ENCODE assay signal across 1 cellular context in genomic region chr7:96287168-96287567, GRCh38.
TF ChIP-seq lines count a peak whose summit lies in the region.

No MANE protein-coding gene starts in this region.

TF ChIP-seq in H1, 55 proteins besides CTCF, POLR2A, EP300 and RAD21:
- TF ChIP-seq GABPA (IDR thresholded peaks at IDR 0.05; ENCODE audit: borderline replicate concordance, insufficient read depth, low read length) = no peak
- TF ChIP-seq RFX5 (IDR thresholded peaks at IDR 0.05; ENCODE audit: borderline replicate concordance, low read depth, low read length) = no peak
- TF ChIP-seq JUN (IDR thresholded peaks at IDR 0.05; ENCODE audit: low read depth, low read length) = no peak
- TF ChIP-seq KDM5A (IDR thresholded peaks at IDR 0.05; ENCODE audit: low read length) = no peak
- no peak for TF ChIP-seq RNF2 (IDR thresholded peaks at IDR 0.05; ENCODE audit: borderline replicate concordance, low read depth, low read length, missing control alignments, poor library complexity, severe bottlenecking)
- no peak for TF ChIP-seq TEAD4 (IDR thresholded peaks at IDR 0.05; ENCODE audit: low read depth, low read length)
- no peak for TF ChIP-seq TAF1 (IDR thresholded peaks at IDR 0.05; ENCODE audit: low read depth, low read length)
- TF ChIP-seq CBX5 (IDR thresholded peaks at IDR 0.05; ENCODE audit: low read depth, low read length) = no peak
- TF ChIP-seq SP1 (IDR thresholded peaks at IDR 0.05; ENCODE audit: low read depth, low read length) = no peak
- TF ChIP-seq KDM1A (IDR thresholded peaks at IDR 0.05; ENCODE audit: borderline replicate concordance, low read length) = no peak
- no peak for TF ChIP-seq SIRT6 (IDR thresholded peaks at IDR 0.05; ENCODE audit: low read length)
- no peak for TF ChIP-seq FOSL1 (IDR thresholded peaks at IDR 0.05; ENCODE audit: insufficient read depth, low read depth, low read length)
- TF ChIP-seq CHD1 (IDR thresholded peaks at IDR 0.05; ENCODE audit: low read depth, low read length) = no peak
- no peak for TF ChIP-seq MAFK (IDR thresholded peaks at IDR 0.05; ENCODE audit: low read depth, low read length)
- no peak for TF ChIP-seq JUND (IDR thresholded peaks at IDR 0.05; ENCODE audit: low read length)
- no peak for TF ChIP-seq ATF3 (IDR thresholded peaks at IDR 0.05; ENCODE audit: insufficient read depth, low read depth, low read length)
- no peak for TF ChIP-seq SP2 (IDR thresholded peaks at IDR 0.05; ENCODE audit: low read length)
- TF ChIP-seq TBP (IDR thresholded peaks at IDR 0.05; ENCODE audit: low read depth, low read length) = no peak
- TF ChIP-seq SP4 (IDR thresholded peaks at IDR 0.05; ENCODE audit: low read length) = no peak
TF ChIP-seq in H1: peak in this region for 0.
